ENCODE assay signal across 1 cellular context in genomic region chr12:6949063-6949594, GRCh38.
TF ChIP-seq lines count a peak whose summit lies in the region.

No MANE protein-coding gene starts in this region.

TF ChIP-seq in HEK293, 187 proteins besides CTCF, POLR2A, EP300 and RAD21:
- no peak for TF ChIP-seq ZNF362 (tag by site-specific recombination; IDR thresholded peaks at IDR 0.05)
- no peak for TF ChIP-seq ZSCAN23 (tag by site-specific recombination; IDR thresholded peaks at IDR 0.05)
- TF ChIP-seq ZNF37A (tag by site-specific recombination; IDR thresholded peaks at IDR 0.05) = no peak
- TF ChIP-seq ZNF354C (tag by site-specific recombination; IDR thresholded peaks at IDR 0.05; ENCODE audit: borderline replicate concordance, low read depth) = no peak
- TF ChIP-seq ZNF548 (tag by site-specific recombination; IDR thresholded peaks at IDR 0.05) = no peak
- no peak for TF ChIP-seq SALL2 (tag by site-specific recombination; IDR thresholded peaks at IDR 0.05; ENCODE audit: borderline replicate concordance)
- TF ChIP-seq HOXD13 (CRISPR knock-in tag; IDR thresholded peaks at IDR 0.05; ENCODE audit: borderline replicate concordance) = no peak
TF ChIP-seq in HEK293: peak in this region for 0.
